Comparison of ENCODE assay signal across 32 cellular contexts in the genomic region with DNA sequence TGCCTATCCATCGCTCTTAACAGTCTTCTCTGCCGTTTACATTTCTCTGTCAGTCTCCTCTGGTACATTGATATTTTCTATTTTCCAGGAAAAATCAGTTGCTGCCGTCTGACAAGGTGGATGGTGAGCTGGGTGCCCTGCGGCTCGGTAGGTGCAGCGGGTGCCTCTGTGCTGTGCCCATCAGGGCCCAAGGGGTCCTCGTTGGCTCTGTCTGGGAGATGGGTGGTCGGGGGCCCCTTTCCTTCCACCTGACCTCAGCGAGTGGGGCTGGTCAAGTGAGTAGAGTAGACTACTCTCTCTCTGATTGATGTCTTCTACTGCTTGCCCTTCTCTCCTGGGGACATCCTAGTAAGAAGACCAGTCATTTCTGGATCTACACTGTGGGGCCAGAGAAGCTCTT. TPM values are rescaled to one million over a fixed set of nuclear protein-coding genes. Genes with fewer than 3 reads are reported as not detected.
"Had no signal": no experiment of that assay in that cellular context is flagged by ENCODE, and none has a peak within 500 bp of the region (broad histone marks: within the 10 kb centered on the region; RNA-seq: fewer than 3 reads in every experiment).

No MANE protein-coding gene starts in this region.

- H3K4me1 Mint-ChIP-seq: activated B cell treated with CpG ODN at 0.5 μM for 24 hours; central memory CD8-positive, alpha-beta T cell had no signal

- H3K4me3 ChIP-seq: MG63, SJCRH30, SK-N-MC had no signal

- DNase-seq: activated B cell treated with CpG ODN at 0.5 μM for 24 hours; activated CD4-positive, alpha-beta memory T cell treated with anti-CD3 and anti-CD28 coated beads for 36 hours; activated CD4-positive, alpha-beta T cell treated with anti-CD3 and anti-CD28 coated beads for 4 hours; activated CD4-positive, alpha-beta T cell treated with anti-CD3 and anti-CD28 coated beads, Interleukin-2, amount 50 U/mL, for 1 hour; activated CD4-positive, CD25-positive, alpha-beta regulatory T cell treated with anti-CD3 and anti-CD28 coated beads, Interleukin-2, amount 50 U/mL, for 72 hours; activated CD8-positive, alpha-beta memory T cell treated with anti-CD3 and anti-CD28 coated beads, Interleukin-2, amount 50 U/mL, for 4 hours; activated effector memory CD4-positive, alpha-beta T cell treated with anti-CD3 and anti-CD28 coated beads, Interleukin-2, amount 50 U/mL, for 16 hours; activated naive CD4-positive, alpha-beta T cell; activated naive CD4-positive, alpha-beta T cell treated with anti-CD3 and anti-CD28 coated beads, Interleukin-2, amount 50 U/mL, for 16 hours; activated naive CD8-positive, alpha-beta T cell treated with anti-CD3 and anti-CD28 coated beads for 36 hours; activated T-cell treated with anti-CD3 and anti-CD28 coated beads for 4 hours; activated T-cell treated with anti-CD3 and anti-CD28 coated beads, Interleukin-2, amount 50 U/mL, for 4 hours; amniotic stem cell; aorta; brain microvascular endothelial cell; Kasumi-1; KG1; MG63; NCI-H1092; NCI-H1436 treated with DMSO at 0.1 percent for 48 hours; NCI-H1694 treated with DMSO at 0.1 percent for 48 hours; NCI-H2029; NCI-H345; NCI-H524 treated with DMSO at 0.1 percent for 48 hours; SHP77; SJCRH30 had no signal

- H3K4me1 ChIP-seq: SJCRH30 had no signal

- H3K27ac Mint-ChIP-seq: activated B cell treated with CpG ODN at 0.5 μM for 24 hours; activated CD4-positive, alpha-beta memory T cell treated with anti-CD3 and anti-CD28 coated beads for 36 hours; activated naive CD8-positive, alpha-beta T cell treated with anti-CD3 and anti-CD28 coated beads for 36 hours; T-helper 1 cell treated with Interleukin-12 subunit alpha and Interleukin-12 subunit beta and Interleukin-4 antibody, amounts not matched to agents 30 μg/mL and 1 μg/mL, for 36 hours; T-helper 2 cell treated with Interferon-gamma antibody and Interleukin-4, amounts not matched to agents 5 μg/mL and 100 μg/mL, for 36 hours had no signal

- H3K4me3 Mint-ChIP-seq: activated B cell treated with CpG ODN at 0.5 μM for 24 hours; activated CD4-positive, alpha-beta memory T cell treated with anti-CD3 and anti-CD28 coated beads for 36 hours; activated naive CD8-positive, alpha-beta T cell treated with anti-CD3 and anti-CD28 coated beads for 36 hours; activated T-cell treated with anti-CD3 and anti-CD28 coated beads, Interleukin-2, amount 50 U/mL, for 4 hours; central memory CD8-positive, alpha-beta T cell; T-helper 1 cell treated with Interleukin-12 subunit alpha and Interleukin-12 subunit beta and Interleukin-4 antibody, amounts not matched to agents 30 μg/mL and 1 μg/mL, for 36 hours; T-helper 2 cell treated with Interferon-gamma antibody and Interleukin-4, amounts not matched to agents 5 μg/mL and 100 μg/mL, for 36 hours had no signal

- H3K9me3 ChIP-seq: MG63, SJCRH30 had no signal

- H3K27me3 Mint-ChIP-seq: activated B cell treated with CpG ODN at 0.5 μM for 24 hours; activated CD4-positive, alpha-beta memory T cell treated with anti-CD3 and anti-CD28 coated beads for 36 hours; activated naive CD8-positive, alpha-beta T cell treated with anti-CD3 and anti-CD28 coated beads for 36 hours had no signal

- ATAC-seq: activated T-cell treated with anti-CD3 and anti-CD28 coated beads, Interleukin-2, amount 50 U/mL, for 4 hours; Panc1 had no signal

- H3K36me3 ChIP-seq: brain microvascular endothelial cell, MG63, SJCRH30 had no signal

- H3K27ac ChIP-seq: brain microvascular endothelial cell, SJCRH30, SK-N-MC, VCaP had no signal

- H3K27me3 ChIP-seq: brain microvascular endothelial cell, MG63 had no signal

RNA-seq across cellular contexts. Expression of gene MINDY4, which starts 57.4 kb away (rescaled TPM):
- total RNA-seq: SJCRH30 had no signal
